8 cellular contexts compared by ENCODE assay signal in the genomic region with DNA sequence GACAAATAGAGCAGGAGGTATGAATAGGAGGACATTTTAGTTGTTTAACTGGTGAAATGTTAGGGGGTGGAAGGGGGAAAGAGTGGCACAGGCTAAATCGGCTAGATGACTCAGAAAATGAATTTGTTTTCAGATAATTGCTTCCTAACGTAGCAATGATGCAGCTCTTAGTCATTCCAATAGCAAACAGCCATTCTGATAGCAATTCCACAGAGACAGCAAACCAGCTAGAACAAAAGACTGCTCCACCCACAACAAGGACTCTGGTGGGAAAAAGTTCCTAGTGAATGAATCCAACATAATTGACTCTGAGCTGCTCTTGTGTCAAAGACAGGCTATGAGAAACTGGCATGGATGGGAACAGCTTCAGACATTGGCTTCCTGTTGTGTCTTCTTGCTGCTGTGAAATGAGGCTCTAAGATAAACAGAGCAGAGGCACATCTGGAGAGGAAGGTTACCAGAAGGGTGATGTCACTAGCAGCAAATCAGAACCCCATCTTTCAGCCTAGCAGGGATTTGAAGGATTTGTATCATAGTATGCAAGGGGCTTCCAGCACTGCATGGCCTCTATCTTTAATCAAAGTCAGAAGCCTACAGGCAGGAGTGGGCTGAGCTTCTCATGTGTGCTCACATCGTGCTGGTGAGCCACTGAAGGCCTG. TPM values are rescaled to one million over a fixed set of nuclear protein-coding genes. Genes with fewer than 3 reads are reported as not detected.
A peak's percentile ranks its signal among the peaks of the same experiment; 100 is the strongest.
DNase-seq lines count a peak whose midpoint lies in the region; ATAC-seq and TF ChIP-seq lines count a peak whose summit lies in the region.

No MANE protein-coding gene starts in this region.

- TF ChIP-seq CTCF in upper lobe of right lung (IDR thresholded peaks at IDR 0.05), result no peak

- H3K27ac ChIP-seq in HUES64 (ENCODE audit: low read depth, low read length), result peak overlapping the region; percentile 9; the same call in 1 of the 2 replicates
- peak overlapping the region; percentile 80 for H3K27ac ChIP-seq in upper lobe of right lung

- 51% methylated on average over 3 of the region's 3 CpGs for WGBS in HUES64

- no peak overlapping the region for H3K9ac ChIP-seq in HUES64 (ENCODE audit: low read depth, low read length)

- peak; percentile 70 for ATAC-seq in upper lobe of right lung
- ATAC-seq in HG03520 (IDR thresholded peaks at IDR 0.05; ENCODE audit: unreplicated experiment), result no peak
- ATAC-seq in GM19455 (IDR thresholded peaks at IDR 0.05; ENCODE audit: unreplicated experiment), result no peak

- H3K36me3 ChIP-seq in HUES64 (ENCODE audit: insufficient read depth, low read length), result no peaks in the 10 kb centered on the region
- H3K36me3 ChIP-seq in upper lobe of right lung, result no peaks in the 10 kb centered on the region

- H3K4me1 ChIP-seq in HUES64 (ENCODE audit: insufficient read depth, low read length) (peaks cover 19% of the 10 kb centered on the region), upper lobe of right lung (peaks cover 20% of the 10 kb centered on the region)

- H3K27me3 ChIP-seq in HUES64 (ENCODE audit: insufficient read depth, low read length) (no peaks in the 10 kb centered on the region), upper lobe of right lung (no peaks in the 10 kb centered on the region)

- DNase-seq in AG08395 (ENCODE audit: low spot score), result peak; percentile 91
- peak; percentile 80 for DNase-seq in amniotic stem cell (lab: John Stamatoyannopoulos, UW)
- peak; percentile 34 for DNase-seq in left kidney (ENCODE audit: low read depth, low spot score)
- DNase-seq in upper lobe of right lung, result no peak
- DNase-seq in NCI-H524 treated with DMSO at 0.1 percent for 48 hours (lab: John Stamatoyannopoulos, UW), result no peak

- H3K4me3 ChIP-seq in HUES64 (ENCODE audit: low read length), result no peak overlapping the region
- H3K4me3 ChIP-seq in upper lobe of right lung, result no peak overlapping the region

- no peaks in the 10 kb centered on the region for H3K9me3 ChIP-seq in HUES64 (ENCODE audit: insufficient read depth, low read depth, low read length)
- H3K9me3 ChIP-seq in upper lobe of right lung, result no peaks in the 10 kb centered on the region

- intact Hi-C loops in upper lobe of right lung (cut with DNase I), result no loop called here

RNA-seq across cellular contexts. Expression of a gene that starts 28.1 kb away (rescaled TPM):
- 28.1 TPM for polyA plus RNA-seq in HUES64 (2013, experiment 1 of 2)
- 26.3 TPM for polyA plus RNA-seq in HUES64 (2013, experiment 2 of 2)
- 8.0 TPM for total RNA-seq in upper lobe of right lung

RNA-seq across cellular contexts. Expression of a gene that starts 59.1 kb away (rescaled TPM):
- 0.70 TPM for polyA plus RNA-seq in HUES64 (2013, experiment 1 of 2)
- 0.70 TPM for polyA plus RNA-seq in HUES64 (2013, experiment 2 of 2)
- 0.52 TPM for total RNA-seq in upper lobe of right lung

Comparison
In these comparisons a context has a peak if more than half of its experiments do, and no peak if none do; other contexts are left out.
1. DNase-seq: peak in AG08395 (single experiment), amniotic stem cell (single experiment) and left kidney (single experiment); none in upper lobe of right lung (single experiment) and NCI-H524 treated with DMSO at 0.1 percent for 48 hours (single experiment).